In the genomic region with DNA sequence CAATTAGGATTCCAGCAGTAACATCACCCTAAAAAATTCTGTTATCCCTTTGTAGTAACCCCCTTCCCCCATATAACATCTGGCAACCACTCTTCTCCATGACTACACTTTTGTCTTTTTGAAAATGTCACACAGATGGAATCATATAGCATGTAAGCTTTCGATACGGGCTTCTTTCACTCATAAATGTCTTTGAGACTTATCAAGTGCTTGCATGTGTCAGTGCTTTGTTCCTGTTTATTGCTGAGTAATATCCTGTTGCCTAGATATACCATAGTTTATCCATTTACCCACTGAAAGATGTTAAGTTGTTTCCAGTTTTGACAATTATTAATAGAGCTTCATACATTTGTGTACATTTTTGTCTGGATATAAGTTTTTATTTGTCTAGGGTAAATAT, we compare ENCODE assay signal across 1 cellular context.
A peak's percentile ranks its signal among the peaks of the same experiment; 100 is the strongest.
TF ChIP-seq lines count a peak whose summit lies in the region.

No MANE protein-coding gene starts in this region.

TF ChIP-seq in K562, 482 proteins besides CTCF, POLR2A, EP300 and RAD21 (continued from another document and continues in another):
- TF ChIP-seq, protein P1, sequence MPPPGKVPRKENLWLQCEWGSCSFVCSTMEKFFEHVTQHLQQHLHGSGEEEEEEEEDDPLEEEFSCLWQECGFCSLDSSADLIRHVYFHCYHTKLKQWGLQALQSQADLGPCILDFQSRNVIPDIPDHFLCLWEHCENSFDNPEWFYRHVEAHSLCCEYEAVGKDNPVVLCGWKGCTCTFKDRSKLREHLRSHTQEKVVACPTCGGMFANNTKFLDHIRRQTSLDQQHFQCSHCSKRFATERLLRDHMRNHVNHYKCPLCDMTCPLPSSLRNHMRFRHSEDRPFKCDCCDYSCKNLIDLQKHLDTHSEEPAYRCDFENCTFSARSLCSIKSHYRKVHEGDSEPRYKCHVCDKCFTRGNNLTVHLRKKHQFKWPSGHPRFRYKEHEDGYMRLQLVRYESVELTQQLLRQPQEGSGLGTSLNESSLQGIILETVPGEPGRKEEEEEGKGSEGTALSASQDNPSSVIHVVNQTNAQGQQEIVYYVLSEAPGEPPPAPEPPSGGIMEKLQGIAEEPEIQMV (tag; conservative IDR thresholded peaks at IDR 0.05; ENCODE audit: low read depth), result no peak
- TF ChIP-seq TRIM28 (IDR thresholded peaks at IDR 0.05), result peak; percentile 93
- TF ChIP-seq, protein P2, sequence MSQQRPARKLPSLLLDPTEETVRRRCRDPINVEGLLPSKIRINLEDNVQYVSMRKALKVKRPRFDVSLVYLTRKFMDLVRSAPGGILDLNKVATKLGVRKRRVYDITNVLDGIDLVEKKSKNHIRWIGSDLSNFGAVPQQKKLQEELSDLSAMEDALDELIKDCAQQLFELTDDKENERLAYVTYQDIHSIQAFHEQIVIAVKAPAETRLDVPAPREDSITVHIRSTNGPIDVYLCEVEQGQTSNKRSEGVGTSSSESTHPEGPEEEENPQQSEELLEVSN (IDR thresholded peaks at IDR 0.05; ENCODE audit: borderline replicate concordance in 1 of 2, extremely low read depth in 1 of 2, insufficient read depth in 1 of 2, insufficient read length in 1 of 2, low read depth in 1 of 2, low read length in 1 of 2, poor library complexity in 1 of 2, severe bottlenecking in 1 of 2), result no peak
- no peak for TF ChIP-seq ZNF764 (CRISPR knock-in tag; IDR thresholded peaks at IDR 0.05; ENCODE audit: low read depth)
- no peak for TF ChIP-seq ZNF589 (CRISPR knock-in tag; IDR thresholded peaks at IDR 0.05; ENCODE audit: low read depth)
- no peak for TF ChIP-seq STAG1 (CRISPR knock-in tag; IDR thresholded peaks at IDR 0.05; ENCODE audit: borderline replicate concordance)
- TF ChIP-seq, protein P3, sequence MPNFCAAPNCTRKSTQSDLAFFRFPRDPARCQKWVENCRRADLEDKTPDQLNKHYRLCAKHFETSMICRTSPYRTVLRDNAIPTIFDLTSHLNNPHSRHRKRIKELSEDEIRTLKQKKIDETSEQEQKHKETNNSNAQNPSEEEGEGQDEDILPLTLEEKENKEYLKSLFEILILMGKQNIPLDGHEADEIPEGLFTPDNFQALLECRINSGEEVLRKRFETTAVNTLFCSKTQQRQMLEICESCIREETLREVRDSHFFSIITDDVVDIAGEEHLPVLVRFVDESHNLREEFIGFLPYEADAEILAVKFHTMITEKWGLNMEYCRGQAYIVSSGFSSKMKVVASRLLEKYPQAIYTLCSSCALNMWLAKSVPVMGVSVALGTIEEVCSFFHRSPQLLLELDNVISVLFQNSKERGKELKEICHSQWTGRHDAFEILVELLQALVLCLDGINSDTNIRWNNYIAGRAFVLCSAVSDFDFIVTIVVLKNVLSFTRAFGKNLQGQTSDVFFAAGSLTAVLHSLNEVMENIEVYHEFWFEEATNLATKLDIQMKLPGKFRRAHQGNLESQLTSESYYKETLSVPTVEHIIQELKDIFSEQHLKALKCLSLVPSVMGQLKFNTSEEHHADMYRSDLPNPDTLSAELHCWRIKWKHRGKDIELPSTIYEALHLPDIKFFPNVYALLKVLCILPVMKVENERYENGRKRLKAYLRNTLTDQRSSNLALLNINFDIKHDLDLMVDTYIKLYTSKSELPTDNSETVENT (CRISPR knock-in tag; IDR thresholded peaks at IDR 0.05), result no peak
- TF ChIP-seq, protein P4, sequence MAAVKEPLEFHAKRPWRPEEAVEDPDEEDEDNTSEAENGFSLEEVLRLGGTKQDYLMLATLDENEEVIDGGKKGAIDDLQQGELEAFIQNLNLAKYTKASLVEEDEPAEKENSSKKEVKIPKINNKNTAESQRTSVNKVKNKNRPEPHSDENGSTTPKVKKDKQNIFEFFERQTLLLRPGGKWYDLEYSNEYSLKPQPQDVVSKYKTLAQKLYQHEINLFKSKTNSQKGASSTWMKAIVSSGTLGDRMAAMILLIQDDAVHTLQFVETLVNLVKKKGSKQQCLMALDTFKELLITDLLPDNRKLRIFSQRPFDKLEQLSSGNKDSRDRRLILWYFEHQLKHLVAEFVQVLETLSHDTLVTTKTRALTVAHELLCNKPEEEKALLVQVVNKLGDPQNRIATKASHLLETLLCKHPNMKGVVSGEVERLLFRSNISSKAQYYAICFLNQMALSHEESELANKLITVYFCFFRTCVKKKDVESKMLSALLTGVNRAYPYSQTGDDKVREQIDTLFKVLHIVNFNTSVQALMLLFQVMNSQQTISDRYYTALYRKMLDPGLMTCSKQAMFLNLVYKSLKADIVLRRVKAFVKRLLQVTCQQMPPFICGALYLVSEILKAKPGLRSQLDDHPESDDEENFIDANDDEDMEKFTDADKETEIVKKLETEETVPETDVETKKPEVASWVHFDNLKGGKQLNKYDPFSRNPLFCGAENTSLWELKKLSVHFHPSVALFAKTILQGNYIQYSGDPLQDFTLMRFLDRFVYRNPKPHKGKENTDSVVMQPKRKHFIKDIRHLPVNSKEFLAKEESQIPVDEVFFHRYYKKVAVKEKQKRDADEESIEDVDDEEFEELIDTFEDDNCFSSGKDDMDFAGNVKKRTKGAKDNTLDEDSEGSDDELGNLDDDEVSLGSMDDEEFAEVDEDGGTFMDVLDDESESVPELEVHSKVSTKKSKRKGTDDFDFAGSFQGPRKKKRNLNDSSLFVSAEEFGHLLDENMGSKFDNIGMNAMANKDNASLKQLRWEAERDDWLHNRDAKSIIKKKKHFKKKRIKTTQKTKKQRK (IDR thresholded peaks at IDR 0.05; ENCODE audit: borderline replicate concordance, low read depth, low read length), result no peak
- no peak for TF ChIP-seq ZNF76 (CRISPR knock-in tag; IDR thresholded peaks at IDR 0.05; ENCODE audit: borderline replicate concordance)
- TF ChIP-seq PHF21A (IDR thresholded peaks at IDR 0.05; ENCODE audit: borderline replicate concordance, low read depth), result no peak
- no peak for TF ChIP-seq ZNF212 (CRISPR knock-in tag; IDR thresholded peaks at IDR 0.05)
- peak; percentile 31; the same call in 1 of the 2 replicates for TF ChIP-seq SMARCA5 (IDR thresholded peaks at IDR 0.05)
- TF ChIP-seq ZKSCAN1 (IDR thresholded peaks at IDR 0.05; ENCODE audit: low read depth, low read length), result peak; percentile 35; the same call in 1 of the 2 replicates
- TF ChIP-seq LARP7 (IDR thresholded peaks at IDR 0.05), result no peak
- TF ChIP-seq HCFC1 (IDR thresholded peaks at IDR 0.05; ENCODE audit: low read depth, low read length), result no peak
- no peak; the same call in 1 of the 2 replicates for TF ChIP-seq NBN (IDR thresholded peaks at IDR 0.05; ENCODE audit: low read depth)
- peak; percentile 66; the same call in 1 of the 2 replicates for TF ChIP-seq ETV5 (CRISPR knock-in tag; IDR thresholded peaks at IDR 0.05; ENCODE audit: low read depth)
- TF ChIP-seq, protein P5, sequence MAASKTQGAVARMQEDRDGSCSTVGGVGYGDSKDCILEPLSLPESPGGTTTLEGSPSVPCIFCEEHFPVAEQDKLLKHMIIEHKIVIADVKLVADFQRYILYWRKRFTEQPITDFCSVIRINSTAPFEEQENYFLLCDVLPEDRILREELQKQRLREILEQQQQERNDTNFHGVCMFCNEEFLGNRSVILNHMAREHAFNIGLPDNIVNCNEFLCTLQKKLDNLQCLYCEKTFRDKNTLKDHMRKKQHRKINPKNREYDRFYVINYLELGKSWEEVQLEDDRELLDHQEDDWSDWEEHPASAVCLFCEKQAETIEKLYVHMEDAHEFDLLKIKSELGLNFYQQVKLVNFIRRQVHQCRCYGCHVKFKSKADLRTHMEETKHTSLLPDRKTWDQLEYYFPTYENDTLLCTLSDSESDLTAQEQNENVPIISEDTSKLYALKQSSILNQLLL (CRISPR knock-in tag; IDR thresholded peaks at IDR 0.05; ENCODE audit: borderline replicate concordance), result no peak
- no peak for TF ChIP-seq SIN3A (IDR thresholded peaks at IDR 0.05; ENCODE audit: borderline replicate concordance in 2 of 2, control insufficient read depth in 1 of 2, low read depth in 2 of 2, low read length in 2 of 2)
- TF ChIP-seq, protein P6, sequence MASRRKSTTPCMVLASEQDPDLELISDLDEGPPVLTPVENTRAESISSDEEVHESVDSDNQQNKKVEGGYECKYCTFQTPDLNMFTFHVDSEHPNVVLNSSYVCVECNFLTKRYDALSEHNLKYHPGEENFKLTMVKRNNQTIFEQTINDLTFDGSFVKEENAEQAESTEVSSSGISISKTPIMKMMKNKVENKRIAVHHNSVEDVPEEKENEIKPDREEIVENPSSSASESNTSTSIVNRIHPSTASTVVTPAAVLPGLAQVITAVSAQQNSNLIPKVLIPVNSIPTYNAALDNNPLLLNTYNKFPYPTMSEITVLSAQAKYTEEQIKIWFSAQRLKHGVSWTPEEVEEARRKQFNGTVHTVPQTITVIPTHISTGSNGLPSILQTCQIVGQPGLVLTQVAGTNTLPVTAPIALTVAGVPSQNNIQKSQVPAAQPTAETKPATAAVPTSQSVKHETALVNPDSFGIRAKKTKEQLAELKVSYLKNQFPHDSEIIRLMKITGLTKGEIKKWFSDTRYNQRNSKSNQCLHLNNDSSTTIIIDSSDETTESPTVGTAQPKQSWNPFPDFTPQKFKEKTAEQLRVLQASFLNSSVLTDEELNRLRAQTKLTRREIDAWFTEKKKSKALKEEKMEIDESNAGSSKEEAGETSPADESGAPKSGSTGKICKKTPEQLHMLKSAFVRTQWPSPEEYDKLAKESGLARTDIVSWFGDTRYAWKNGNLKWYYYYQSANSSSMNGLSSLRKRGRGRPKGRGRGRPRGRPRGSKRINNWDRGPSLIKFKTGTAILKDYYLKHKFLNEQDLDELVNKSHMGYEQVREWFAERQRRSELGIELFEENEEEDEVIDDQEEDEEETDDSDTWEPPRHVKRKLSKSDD (conservative IDR thresholded peaks at IDR 0.05; ENCODE audit: low read length), result no peak
- no peak for TF ChIP-seq BCL6 (CRISPR knock-in tag; IDR thresholded peaks at IDR 0.05)
- TF ChIP-seq RBM22 (IDR thresholded peaks at IDR 0.05; ENCODE audit: low read depth, low read length, poor library complexity, severe bottlenecking), result no peak
- TF ChIP-seq CAMTA2 (CRISPR knock-in tag; conservative IDR thresholded peaks at IDR 0.05), result no peak
- TF ChIP-seq, protein P7, sequence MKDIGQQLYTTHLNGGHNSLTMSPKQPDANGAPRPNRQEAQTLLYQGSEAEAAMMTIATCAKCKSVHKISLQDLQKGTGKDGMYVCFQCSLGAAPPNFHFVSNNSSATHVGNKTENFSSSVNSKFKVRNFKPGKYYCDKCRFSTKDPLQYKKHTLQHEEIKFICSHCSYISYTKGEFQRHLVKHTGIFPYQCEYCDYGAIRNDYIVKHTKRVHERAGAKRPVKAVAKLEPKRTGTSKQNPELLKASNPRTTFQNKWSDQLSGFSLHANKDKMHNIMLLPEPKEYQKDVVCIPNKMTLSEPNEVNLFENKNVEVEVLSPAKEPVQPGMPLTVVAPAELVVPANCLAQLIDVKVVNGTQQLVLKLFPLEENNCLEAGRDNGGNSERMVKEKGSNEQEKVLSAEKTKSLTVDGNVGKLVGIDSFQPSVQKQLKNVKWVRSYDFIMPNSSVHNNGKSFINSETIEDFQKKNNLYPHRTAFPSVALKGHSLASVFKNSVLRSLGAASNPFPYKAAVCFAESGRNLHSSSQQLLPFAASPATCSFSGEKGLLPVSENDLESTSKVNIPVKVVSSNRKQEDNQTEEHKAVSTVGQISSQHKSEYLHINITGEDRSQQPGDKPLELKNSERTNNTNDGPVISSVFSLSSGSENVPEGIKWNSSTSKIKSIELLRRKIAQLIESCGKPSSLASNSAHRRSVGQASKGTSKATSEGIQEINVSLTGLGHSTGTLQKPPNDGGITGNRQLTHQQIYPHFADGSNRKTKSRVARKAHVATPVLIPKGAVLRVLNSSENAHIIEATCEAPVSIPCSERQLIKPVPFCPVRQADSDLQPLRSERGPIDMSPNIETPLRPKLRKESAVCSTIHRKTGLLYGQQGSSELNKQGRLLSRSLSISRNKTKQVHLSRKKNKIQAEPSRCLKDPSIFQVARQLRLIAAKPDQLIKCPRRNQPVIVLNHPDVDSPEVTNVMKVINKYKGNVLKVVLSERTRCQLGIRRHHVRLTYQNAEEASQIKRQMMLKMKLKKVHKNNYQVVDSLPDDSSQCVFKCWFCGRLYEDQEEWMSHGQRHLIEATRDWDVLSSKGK (CRISPR knock-in tag; IDR thresholded peaks at IDR 0.05), result no peak
- TF ChIP-seq ZNF239 (CRISPR knock-in tag; IDR thresholded peaks at IDR 0.05), result no peak
- TF ChIP-seq, protein P8, sequence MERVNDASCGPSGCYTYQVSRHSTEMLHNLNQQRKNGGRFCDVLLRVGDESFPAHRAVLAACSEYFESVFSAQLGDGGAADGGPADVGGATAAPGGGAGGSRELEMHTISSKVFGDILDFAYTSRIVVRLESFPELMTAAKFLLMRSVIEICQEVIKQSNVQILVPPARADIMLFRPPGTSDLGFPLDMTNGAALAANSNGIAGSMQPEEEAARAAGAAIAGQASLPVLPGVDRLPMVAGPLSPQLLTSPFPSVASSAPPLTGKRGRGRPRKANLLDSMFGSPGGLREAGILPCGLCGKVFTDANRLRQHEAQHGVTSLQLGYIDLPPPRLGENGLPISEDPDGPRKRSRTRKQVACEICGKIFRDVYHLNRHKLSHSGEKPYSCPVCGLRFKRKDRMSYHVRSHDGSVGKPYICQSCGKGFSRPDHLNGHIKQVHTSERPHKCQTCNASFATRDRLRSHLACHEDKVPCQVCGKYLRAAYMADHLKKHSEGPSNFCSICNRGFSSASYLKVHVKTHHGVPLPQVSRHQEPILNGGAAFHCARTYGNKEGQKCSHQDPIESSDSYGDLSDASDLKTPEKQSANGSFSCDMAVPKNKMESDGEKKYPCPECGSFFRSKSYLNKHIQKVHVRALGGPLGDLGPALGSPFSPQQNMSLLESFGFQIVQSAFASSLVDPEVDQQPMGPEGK (CRISPR knock-in tag; IDR thresholded peaks at IDR 0.05; ENCODE audit: borderline replicate concordance), result no peak
- TF ChIP-seq HNRNPLL (IDR thresholded peaks at IDR 0.05; ENCODE audit: low read depth, low read length, poor library complexity, severe bottlenecking), result no peak
- no peak for TF ChIP-seq FIP1L1 (IDR thresholded peaks at IDR 0.05; ENCODE audit: low read depth, low read length, poor library complexity, severe bottlenecking)
- no peak for TF ChIP-seq PURB (CRISPR knock-in tag; IDR thresholded peaks at IDR 0.05; ENCODE audit: low read depth)
- TF ChIP-seq TRIM24 (IDR thresholded peaks at IDR 0.05), result peak; percentile 99
- no peak for TF ChIP-seq MEF2D (tag; conservative IDR thresholded peaks at IDR 0.05; ENCODE audit: low read depth)
- no peak for TF ChIP-seq BACH1 (tag; IDR thresholded peaks at IDR 0.05)
- TF ChIP-seq ZNF778 (CRISPR knock-in tag; IDR thresholded peaks at IDR 0.05), result no peak
- TF ChIP-seq, protein P9, sequence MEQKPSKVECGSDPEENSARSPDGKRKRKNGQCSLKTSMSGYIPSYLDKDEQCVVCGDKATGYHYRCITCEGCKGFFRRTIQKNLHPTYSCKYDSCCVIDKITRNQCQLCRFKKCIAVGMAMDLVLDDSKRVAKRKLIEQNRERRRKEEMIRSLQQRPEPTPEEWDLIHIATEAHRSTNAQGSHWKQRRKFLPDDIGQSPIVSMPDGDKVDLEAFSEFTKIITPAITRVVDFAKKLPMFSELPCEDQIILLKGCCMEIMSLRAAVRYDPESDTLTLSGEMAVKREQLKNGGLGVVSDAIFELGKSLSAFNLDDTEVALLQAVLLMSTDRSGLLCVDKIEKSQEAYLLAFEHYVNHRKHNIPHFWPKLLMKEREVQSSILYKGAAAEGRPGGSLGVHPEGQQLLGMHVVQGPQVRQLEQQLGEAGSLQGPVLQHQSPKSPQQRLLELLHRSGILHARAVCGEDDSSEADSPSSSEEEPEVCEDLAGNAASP (IDR thresholded peaks at IDR 0.05), result no peak
- no peak for TF ChIP-seq HEY1 (CRISPR knock-in tag; IDR thresholded peaks at IDR 0.05; ENCODE audit: borderline replicate concordance)
- no peak for TF ChIP-seq CREB1 (IDR thresholded peaks at IDR 0.05)
- no peak for TF ChIP-seq CREB1 (CRISPR knock-in tag; IDR thresholded peaks at IDR 0.05)
- TF ChIP-seq EP400 (IDR thresholded peaks at IDR 0.05), result peak; percentile 63
